Comparison of ENCODE assay signal across 26 cellular contexts in the genomic region with DNA sequence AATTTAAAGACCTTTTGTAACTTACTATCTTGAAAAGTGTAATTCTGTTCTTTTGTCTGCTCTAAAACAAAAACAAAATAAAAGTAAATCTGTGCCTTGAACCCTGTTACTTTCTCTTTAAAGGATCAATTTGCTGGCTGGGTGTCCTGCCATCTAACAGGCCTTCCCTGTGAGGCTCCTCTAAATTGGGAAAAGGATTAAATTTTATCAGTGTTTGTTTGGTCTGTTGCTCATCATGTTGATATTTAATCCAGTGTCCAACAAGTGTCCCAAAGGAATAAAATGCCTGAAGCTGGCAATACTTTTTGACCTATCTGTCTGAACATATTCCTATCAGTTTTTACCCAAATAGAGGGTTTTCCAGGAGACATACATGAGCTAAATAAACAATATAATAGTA.
"Had no signal": no experiment of that assay in that cellular context is flagged by ENCODE, and none has a peak within 500 bp of the region (broad histone marks: within the 10 kb centered on the region; RNA-seq: fewer than 3 reads in every experiment).

No MANE protein-coding gene starts in this region.

- H3K4me1 Mint-ChIP-seq: mesothelial cell of epicardium had no signal

- H3K9me3 ChIP-seq: colonic mucosa, esophagus squamous epithelium, gastrocnemius medialis, heart right ventricle, left ventricle myocardium inferior, lower lobe of right lung, mucosa of descending colon had no signal

- ATAC-seq: effector memory CD8-positive, alpha-beta T cell; esophagus mucosa; gastrocnemius medialis; heart right ventricle; left cardiac atrium; lower lobe of right lung; mucosa of descending colon had no signal

- H3K4me3 ChIP-seq: colonic mucosa, esophagus squamous epithelium, gastrocnemius medialis, heart right ventricle, left ventricle myocardium inferior, lower lobe of right lung, mucosa of descending colon had no signal

- H3K27ac ChIP-seq: colonic mucosa, epithelial cell of prostate, esophagus squamous epithelium, gastrocnemius medialis, heart right ventricle, left ventricle myocardium inferior, lower lobe of right lung had no signal

- H3K4me1 ChIP-seq: colonic mucosa, esophagus squamous epithelium, gastrocnemius medialis, heart right ventricle, left ventricle myocardium inferior, lower lobe of right lung had no signal

- H3K9me3 Mint-ChIP-seq: endodermal cell had no signal

- FAIRE-seq: endometrium, islet of Langerhans, keratinocyte had no signal

- H3K27me3 ChIP-seq: colonic mucosa, esophagus squamous epithelium, heart right ventricle had no signal

- H3K4me3 Mint-ChIP-seq: dendritic cell treated with granulocyte-macrophage colony-stimulating factor and Interleukin-4, amounts not matched to agents 40 ng/mL and 50 ng/mL, for 4 days; effector memory CD8-positive, alpha-beta T cell; endodermal cell; mesothelial cell of epicardium had no signal

- H3K36me3 ChIP-seq: colonic mucosa, esophagus squamous epithelium, gastrocnemius medialis, heart right ventricle, left ventricle myocardium inferior, lower lobe of right lung had no signal

- H3K36me3 Mint-ChIP-seq: mesothelial cell of epicardium had no signal

- DNase-seq: colonic mucosa; cortex of kidney; effector CD8-positive, alpha-beta T cell; effector memory CD8-positive, alpha-beta T cell; endodermal cell; erythroblast; esophagus squamous epithelium; foreskin fibroblast; foreskin melanocyte; gastrocnemius medialis; glutamatergic neuron; head of caudate nucleus; heart right ventricle; hippocampal formation; left cardiac atrium; left ventricle myocardium inferior; lower lobe of right lung; mesenchymal stem cell; mucosa of descending colon had no signal

- H3K27ac Mint-ChIP-seq: dendritic cell treated with granulocyte-macrophage colony-stimulating factor and Interleukin-4, amounts not matched to agents 40 ng/mL and 50 ng/mL, for 4 days; effector memory CD8-positive, alpha-beta T cell; endodermal cell; mesothelial cell of epicardium had no signal

- H3K27me3 Mint-ChIP-seq: dendritic cell treated with granulocyte-macrophage colony-stimulating factor and Interleukin-4, amounts not matched to agents 40 ng/mL and 50 ng/mL, for 4 days; effector memory CD8-positive, alpha-beta T cell had no signal
